ENCODE assay signal across 15 cellular contexts in the genomic region with DNA sequence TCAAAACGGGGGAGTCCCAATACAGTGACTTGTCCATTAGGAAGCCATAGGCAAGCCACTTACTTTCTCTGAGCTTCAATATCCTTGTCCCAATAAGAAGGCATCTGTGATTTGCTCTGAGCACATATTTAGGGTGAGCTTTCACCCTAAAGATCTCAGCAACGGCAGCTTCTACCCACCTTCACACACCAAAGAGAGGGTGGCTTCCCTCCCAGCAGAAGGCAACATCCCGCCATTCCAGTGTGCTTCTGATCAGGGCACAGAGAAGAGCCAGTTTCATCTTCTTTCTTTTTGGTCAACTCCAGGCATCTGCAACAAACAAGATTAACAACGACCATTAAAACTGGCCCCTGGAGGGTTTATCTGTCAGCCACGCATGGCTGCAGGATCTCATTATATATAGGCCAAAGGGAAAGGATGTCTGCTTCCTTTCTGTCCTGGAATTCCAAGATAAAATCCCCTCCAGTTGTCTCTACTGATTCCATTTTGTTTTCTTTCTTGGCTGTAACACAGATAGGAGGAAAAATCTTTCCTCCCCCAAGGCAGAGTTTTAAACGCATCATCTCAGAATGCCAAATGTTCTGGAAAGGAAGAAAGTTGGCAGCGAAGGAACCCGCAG. TPM values are rescaled to one million over a fixed set of nuclear protein-coding genes. Genes with fewer than 3 reads are reported as not detected.
DNase-seq lines count a peak whose midpoint lies in the region; ATAC-seq lines count a peak whose summit lies in the region.
"Had no signal": no experiment of that assay in that cellular context is flagged by ENCODE, and none has a peak within 500 bp of the region (broad histone marks: within the 10 kb centered on the region; RNA-seq: fewer than 3 reads in every experiment).

No MANE protein-coding gene starts in this region.

- H3K4me1 ChIP-seq in BLaER1 treated with 17β-estradiol and CSF1 and Interleukin-3, amounts not matched to agents 10 nM and 100 nM, result peaks cover 62 to 75% (median 68%) of the 10 kb centered on the region in 10 experiments
- peaks cover 7 to 16% of the 10 kb centered on the region in 2 donors for H3K4me1 ChIP-seq in naive thymus-derived CD4-positive, alpha-beta T cell (ENCODE audit: control insufficient read depth in 2 of 2, insufficient read depth in 2 of 2, low read length in 2 of 2)
- H3K4me1 ChIP-seq: pancreas had no signal

- H3K4me2 ChIP-seq in BLaER1 treated with 17β-estradiol and CSF1 and Interleukin-3, amounts not matched to agents 10 nM and 100 nM, result peak overlapping the region; percentile 94 to 100 (median 98)

- CTCF ChIA-PET in naive thymus-derived CD4-positive, alpha-beta T cell (lab: Charles Lee), result interaction anchor here (0.6 to 1.5 kb wide), 4 partner anchors 26 to 1849 kb away, joined by 3 to 9 read pairs (median 3); no protein-coding TSS in a partner anchor

- no peaks in the 10 kb centered on the region for H3K9me3 ChIP-seq in BLaER1 treated with 17β-estradiol and CSF1 and Interleukin-3, amounts not matched to agents 10 nM and 100 nM (replicated peaks in 1 of 11)
- H3K9me3 ChIP-seq in naive thymus-derived CD4-positive, alpha-beta T cell (ENCODE audit: control insufficient read depth in 2 of 3, low read length in 3 of 3), result no peaks in the 10 kb centered on the region
- H3K9me3 ChIP-seq: left lung, pancreas had no signal

- H3K27ac Mint-ChIP-seq in activated naive CD8-positive, alpha-beta T cell treated with anti-CD3 and anti-CD28 coated beads, Interleukin-2, amount 50 U/mL, for 24 hours, result peak overlapping the region; percentile 72
- H3K27ac Mint-ChIP-seq in naive thymus-derived CD4-positive, alpha-beta T cell, result peak overlapping the region; percentile 68 to 100 (median 98)

- peaks cover 34% of the 10 kb centered on the region for H3K4me1 Mint-ChIP-seq in activated naive CD8-positive, alpha-beta T cell treated with anti-CD3 and anti-CD28 coated beads, Interleukin-2, amount 50 U/mL, for 24 hours
- H3K4me1 Mint-ChIP-seq in naive thymus-derived CD4-positive, alpha-beta T cell, result peaks cover 13 to 37% (median 26%) of the 10 kb centered on the region in 7 donors

- peaks cover 0 to 23% (median 0%) of the 10 kb centered on the region in 11 experiments; a peak in 3 of 22 replicates for H3K27me3 ChIP-seq in BLaER1 treated with 17β-estradiol and CSF1 and Interleukin-3, amounts not matched to agents 10 nM and 100 nM
- no peaks in the 10 kb centered on the region for H3K27me3 ChIP-seq in H7 (ENCODE audit: control insufficient read depth, insufficient read depth, low read length)
- H3K27me3 ChIP-seq in naive thymus-derived CD4-positive, alpha-beta T cell (ENCODE audit: control insufficient read depth in 2 of 2, insufficient read depth in 2 of 2, low read length in 2 of 2), result no peaks in the 10 kb centered on the region
- H3K27me3 ChIP-seq: left lung, pancreas had no signal

- H3K36me3 ChIP-seq in BLaER1 treated with 17β-estradiol and CSF1 and Interleukin-3, amounts not matched to agents 10 nM and 100 nM, result peaks cover 0 to 4% (median 0%) of the 10 kb centered on the region in 11 experiments; a peak in 3 of 22 replicates
- no peaks in the 10 kb centered on the region for H3K36me3 ChIP-seq in H7 (replicated peaks; ENCODE audit: control insufficient read depth, insufficient read depth, low read length)
- H3K36me3 ChIP-seq in naive thymus-derived CD4-positive, alpha-beta T cell (ENCODE audit: control insufficient read depth in 2 of 3, insufficient read depth in 3 of 3, low read length in 3 of 3), result no peaks in the 10 kb centered on the region
- H3K36me3 ChIP-seq: left lung, pancreas had no signal

- DNase-seq in H7 (peak; percentile 17), SW 1271 (lab: John Stamatoyannopoulos, UW) (no peak), NCI-H2171 treated with DMSO at 0.1 percent for 48 hours (lab: John Stamatoyannopoulos, UW) (no peak)
- no peak for DNase-seq in activated naive CD8-positive, alpha-beta T cell treated with anti-CD3 and anti-CD28 coated beads, Interleukin-2, amount 50 U/mL, for 24 hours
- DNase-seq in naive thymus-derived CD4-positive, alpha-beta T cell, result no peak
- no peak for DNase-seq in central memory CD4-positive, alpha-beta T cell
- DNase-seq: activated CD4-positive, alpha-beta T cell treated with anti-CD3 and anti-CD28 coated beads for 1 hour; effector memory CD4-positive, alpha-beta T cell; NCI-H1105 treated with DMSO at 0.1 percent for 48 hours; NCI-H510A treated with DMSO at 0.1 percent for 48 hours; stimulated activated naive CD4-positive, alpha-beta T cell had no signal

- POLR2A ChIA-PET in naive thymus-derived CD4-positive, alpha-beta T cell (lab: Charles Lee), result interaction anchor here (0.7 to 1.2 kb wide), 4 partner anchors 9 to 61 kb away, joined by 3 to 4 read pairs (median 3); no protein-coding TSS in a partner anchor

- H3K27me3 Mint-ChIP-seq in activated naive CD8-positive, alpha-beta T cell treated with anti-CD3 and anti-CD28 coated beads, Interleukin-2, amount 50 U/mL, for 24 hours, result no peaks in the 10 kb centered on the region
- no peaks in the 10 kb centered on the region for H3K27me3 Mint-ChIP-seq in naive thymus-derived CD4-positive, alpha-beta T cell

- ATAC-seq in activated naive CD8-positive, alpha-beta T cell treated with anti-CD3 and anti-CD28 coated beads, Interleukin-2, amount 50 U/mL, for 24 hours, result no peak
- ATAC-seq in naive thymus-derived CD4-positive, alpha-beta T cell, result no peak
- no peak for ATAC-seq in HG02642 (IDR thresholded peaks at IDR 0.05; ENCODE audit: poor library complexity, unreplicated experiment)
- ATAC-seq: left lung had no signal

- H3K4me3 ChIP-seq in BLaER1 treated with 17β-estradiol and CSF1 and Interleukin-3, amounts not matched to agents 10 nM and 100 nM, result peak overlapping the region in 9 of 10 experiments; percentile 59 to 83 (median 72); a peak in 18 of 20 replicates
- no peak overlapping the region for H3K4me3 ChIP-seq in H7 (ENCODE audit: insufficient read depth, low read depth, low read length)
- no peak overlapping the region for H3K4me3 ChIP-seq in naive thymus-derived CD4-positive, alpha-beta T cell (ENCODE audit: low read length)

- H3K27ac ChIP-seq in BLaER1 treated with 17β-estradiol and CSF1 and Interleukin-3, amounts not matched to agents 10 nM and 100 nM, result peak overlapping the region in 10 of 11 experiments; percentile 91 to 97 (median 96); a peak in 19 of 22 replicates
- H3K27ac ChIP-seq in naive thymus-derived CD4-positive, alpha-beta T cell (ENCODE audit: low read depth, low read length), result no peak overlapping the region

- peak overlapping the region in 10 of 11 experiments; percentile 88 to 92 (median 91); a peak in 18 of 22 replicates for H3K9ac ChIP-seq in BLaER1 treated with 17β-estradiol and CSF1 and Interleukin-3, amounts not matched to agents 10 nM and 100 nM

- no peaks in the 10 kb centered on the region for H4K20me1 ChIP-seq in BLaER1 treated with 17β-estradiol and CSF1 and Interleukin-3, amounts not matched to agents 10 nM and 100 nM

- H3K4me3 Mint-ChIP-seq in activated naive CD8-positive, alpha-beta T cell treated with anti-CD3 and anti-CD28 coated beads, Interleukin-2, amount 50 U/mL, for 24 hours, result peak overlapping the region; percentile 80
- peak overlapping the region; percentile 56 to 99 (median 84) for H3K4me3 Mint-ChIP-seq in naive thymus-derived CD4-positive, alpha-beta T cell

- no peaks in the 10 kb centered on the region for H3K9me3 Mint-ChIP-seq in activated naive CD8-positive, alpha-beta T cell treated with anti-CD3 and anti-CD28 coated beads, Interleukin-2, amount 50 U/mL, for 24 hours
- H3K9me3 Mint-ChIP-seq in naive thymus-derived CD4-positive, alpha-beta T cell, result no peaks in the 10 kb centered on the region

- intact Hi-C loops in naive thymus-derived CD4-positive, alpha-beta T cell (cut with micrococcal nuclease), result loop anchor here (5.0 to 10.0 kb wide), 3 partner anchors 145 to 1092 kb away; a partner anchor contains a TSS

- H3K36me3 Mint-ChIP-seq in activated naive CD8-positive, alpha-beta T cell treated with anti-CD3 and anti-CD28 coated beads, Interleukin-2, amount 50 U/mL, for 24 hours (ENCODE audit: low read depth), result peaks cover 1% of the 10 kb centered on the region
- peaks cover 0 to 9% (median 4%) of the 10 kb centered on the region in 5 donors for H3K36me3 Mint-ChIP-seq in naive thymus-derived CD4-positive, alpha-beta T cell

RNA-seq across cellular contexts. Expression of a gene that starts 0.5 kb away (rescaled TPM):
- total RNA-seq in H7 (2014; rRNA removed; shearing (Covaris generic)), result not detected in 2 replicates
- total RNA-seq in naive thymus-derived CD4-positive, alpha-beta T cell, result under 1 TPM; 0.10 to 0.51 (median 0.14) TPM
- not detected for polyA plus RNA-seq in naive thymus-derived CD4-positive, alpha-beta T cell
- total RNA-seq: pancreas had no signal

Comparison
In these comparisons a context has a peak if more than half of its experiments do, and no peak if none do; other contexts are left out.
1. H3K4me3 ChIP-seq: peak in BLaER1 treated with 17β-estradiol and CSF1 and Interleukin-3, amounts not matched to agents 10 nM and 100 nM (9 of 10); none in H7 (single experiment) and naive thymus-derived CD4-positive, alpha-beta T cell (single experiment).